9 cellular contexts compared by ENCODE assay signal in genomic region chr16:3306078-3306477, GRCh38. TPM values are rescaled to one million over a fixed set of nuclear protein-coding genes. Genes with fewer than 3 reads are reported as not detected.
DNase-seq lines count a peak whose midpoint lies in the region; ATAC-seq, FAIRE-seq and TF ChIP-seq lines count a peak whose summit lies in the region.
"Had no signal": no experiment of that assay in that cellular context is flagged by ENCODE, and none has a peak within 500 bp of the region (broad histone marks: within the 10 kb centered on the region; RNA-seq: fewer than 3 reads in every experiment).

No MANE protein-coding gene starts in this region.

- CTCF ChIA-PET in H1 (lab: Charles Lee; ENCODE audit: partially characterized antibody): interaction anchor here (0.8 to 1.3 kb wide), 2 partner anchors 39 to 47 kb away, joined by 3 to 4 read pairs; no protein-coding TSS in a partner anchor

- H4K20me1 ChIP-seq in BLaER1: no peaks in the 10 kb centered on the region
- no peaks in the 10 kb centered on the region for H4K20me1 ChIP-seq in H1 (replicated peaks in 1 of 2; ENCODE audit: control insufficient read depth in 1 of 2, insufficient read depth in 2 of 2, low read length in 2 of 2)

- DNase-seq in NT2/D1 (ENCODE audit: low read depth, low spot score): no peak
- DNase-seq in H1 (ENCODE audit: low read depth in 1 of 2, low spot score in 2 of 2): no peak
- no peak for DNase-seq in neural crest cell (ENCODE audit: low read depth, low spot score)
- no peak for DNase-seq in NCI-H510A (lab: John Stamatoyannopoulos, UW)
- no peak for DNase-seq in NAMALWA (ENCODE audit: low spot score)
- DNase-seq in DMS79 treated with DMSO at 0.1 percent for 48 hours (lab: John Stamatoyannopoulos, UW): no peak

- no peak overlapping the region for H3K23ac ChIP-seq in H1 (ENCODE audit: insufficient read length)

- H3K27me3 ChIP-seq in BLaER1: no peaks in the 10 kb centered on the region
- H3K27me3 ChIP-seq in NT2/D1 (ENCODE audit: insufficient read depth, insufficient read length): no peaks in the 10 kb centered on the region
- H3K27me3 ChIP-seq in H1 (replicated peaks in 1 of 4; ENCODE audit: control insufficient read depth in 3 of 4, extremely low read depth in 1 of 4, insufficient read depth in 3 of 4, low read length in 3 of 4): no peaks in the 10 kb centered on the region; a peak in 2 of 7 replicates

- peak overlapping the region; percentile 89 for H3K9ac ChIP-seq in BLaER1
- peak overlapping the region; percentile 96 for H3K9ac ChIP-seq in NT2/D1 (ENCODE audit: insufficient read length, low read depth)
- peak overlapping the region in 2 of 4 experiments; percentile 75; a peak in 2 of 7 replicates for H3K9ac ChIP-seq in H1 (replicated peaks in 1 of 4; ENCODE audit: extremely low read depth in 1 of 4, low read depth in 3 of 4, low read length in 3 of 4)

- H4K5ac ChIP-seq in H1 (ENCODE audit: insufficient read length, low read depth, low read length): no peak overlapping the region

- H3K9me3 ChIP-seq in BLaER1 (peaks cover 92% of the 10 kb centered on the region), NT2/D1 (ENCODE audit: insufficient read depth, low read length) (peaks cover 57% of the 10 kb centered on the region), H1 (ENCODE audit: insufficient read depth in 2 of 2, low read depth in 1 of 2, low read length in 1 of 2) (peaks cover 52 to 56% of the 10 kb centered on the region in 2 experiments)

- H3K23me2 ChIP-seq in H1 (ENCODE audit: low read depth, low read length): peaks cover 10% of the 10 kb centered on the region; the same call in 1 of the 2 replicates

- no peak overlapping the region for H2AFZ ChIP-seq in H1 (ENCODE audit: low read length)

- no peak for TF ChIP-seq POLR2A in H1 (IDR thresholded peaks at IDR 0.05; ENCODE audit: control extremely low read depth in 1 of 2, low read depth in 2 of 2, low read length in 2 of 2)

- no peak overlapping the region for H2BK15ac ChIP-seq in H1 (ENCODE audit: low read length)

- no peaks in the 10 kb centered on the region for H3K27me3 Mint-ChIP-seq in neural crest cell (ENCODE audit: low read depth)

- H3K4me2 ChIP-seq in BLaER1 (peak overlapping the region; percentile 89), H1 (ENCODE audit: insufficient read depth in 1 of 2, low read depth in 2 of 2, low read length in 2 of 2) (peak overlapping the region; percentile 62 to 69)

- H3K36me3 Mint-ChIP-seq in neural crest cell (ENCODE audit: low read depth): peaks cover 69% of the 10 kb centered on the region

- no peak overlapping the region for H2BK120ac ChIP-seq in H1 (replicated peaks; ENCODE audit: low read depth, low read length)

- no peak for TF ChIP-seq RAD21 in H1 (IDR thresholded peaks at IDR 0.05 in 1 of 2, conservative IDR thresholded peaks at IDR 0.05 in 1 of 2; ENCODE audit: low read depth in 2 of 2, low read length in 2 of 2)

- no peaks in the 10 kb centered on the region; the same call in 1 of the 2 replicates for H3K79me1 ChIP-seq in H1 (ENCODE audit: low read depth, low read length)

- H3K27ac ChIP-seq in BLaER1 (peak overlapping the region; percentile 94), H1 (ENCODE audit: low read depth, low read length) (no peak overlapping the region; the same call in 1 of the 2 replicates)

- peaks cover 71% of the 10 kb centered on the region for H3K36me3 ChIP-seq in BLaER1
- H3K36me3 ChIP-seq in NT2/D1 (ENCODE audit: insufficient read depth, insufficient read length, low read length): peaks cover 72% of the 10 kb centered on the region
- peaks cover 8 to 43% (median 28%) of the 10 kb centered on the region in 4 experiments; a peak in 7 of 8 replicates for H3K36me3 ChIP-seq in H1 (ENCODE audit: control insufficient read depth in 2 of 4, insufficient read depth in 4 of 4, low read length in 3 of 4)

- no peak overlapping the region for H3K56ac ChIP-seq in H1 (replicated peaks; ENCODE audit: insufficient read length, low read depth, low read length)

- H3K4me3 Mint-ChIP-seq in neural crest cell: peak overlapping the region; percentile 85

- no peak overlapping the region for H2BK12ac ChIP-seq in H1 (ENCODE audit: low read depth, low read length)

- H3K4me3 ChIP-seq in BLaER1 (peak overlapping the region; percentile 83), NT2/D1 (ENCODE audit: insufficient read length, low read depth) (peak overlapping the region; percentile 93), H1 (ENCODE audit: extremely low read depth in 1 of 4, insufficient read depth in 2 of 4, low read depth in 3 of 4, low read length in 4 of 4) (peak overlapping the region; percentile 64 to 83 (median 72))

- no peak overlapping the region for H2BK5ac ChIP-seq in H1 (ENCODE audit: low read depth, low read length)

- peaks cover 24% of the 10 kb centered on the region for H3K9me3 Mint-ChIP-seq in neural crest cell

- H3K18ac ChIP-seq in H1 (ENCODE audit: extremely low read depth, low read length): no peak overlapping the region

- peak overlapping the region; percentile 99; the same call in 1 of the 2 replicates for H4K8ac ChIP-seq in H1 (ENCODE audit: extremely low read depth, insufficient read depth, low read length)

- FAIRE-seq in H1 (lab: Jason Lieb, UNC): no peak
- FAIRE-seq: RCC 7860 had no signal

- no peak overlapping the region for H3K4ac ChIP-seq in H1 (replicated peaks; ENCODE audit: insufficient read length, low read depth, low read length)

- TF ChIP-seq EP300 in H1 (IDR thresholded peaks at IDR 0.05; ENCODE audit: borderline replicate concordance in 1 of 2, low read depth in 2 of 2, low read length in 2 of 2): no peak

- TF ChIP-seq CTCF in H1 (IDR thresholded peaks at IDR 0.05; ENCODE audit: control extremely low read depth in 1 of 3, insufficient read depth in 1 of 3, low read depth in 1 of 3, low read length in 3 of 3) (no peak), neural crest cell (conservative IDR thresholded peaks at IDR 0.05) (no peak)

- H3K14ac ChIP-seq in H1 (ENCODE audit: insufficient read length): no peak overlapping the region

- 85% methylated on average over 11 of the region's 11 CpGs; no CpG with 5 or more reads in 1 of the 2 experiments for WGBS in H1 (ENCODE audit: extremely low coverage in 1 of 2, insufficient coverage in 1 of 2, insufficient read length in 1 of 2, insufficient replicate concordance in 2 of 2, low coverage in 1 of 2, low lambda C conversion rate in 2 of 2, missing lambda C conversion rate in 1 of 2), 2 experiments

- peaks cover 14% of the 10 kb centered on the region for H3K4me1 ChIP-seq in BLaER1
- no peaks in the 10 kb centered on the region for H3K4me1 ChIP-seq in NT2/D1 (ENCODE audit: insufficient read depth, insufficient read length)
- peaks cover 2 to 5% (median 3%) of the 10 kb centered on the region in 4 experiments; a peak in 5 of 7 replicates for H3K4me1 ChIP-seq in H1 (replicated peaks in 1 of 4; ENCODE audit: control insufficient read depth in 3 of 4, insufficient read depth in 4 of 4, low read length in 3 of 4)

- no peak overlapping the region for H2AK5ac ChIP-seq in H1 (ENCODE audit: low read depth, low read length)

- peaks cover 9% of the 10 kb centered on the region for H3K4me1 Mint-ChIP-seq in neural crest cell

- H2BK20ac ChIP-seq in H1 (ENCODE audit: low read length): no peak overlapping the region

- no peak overlapping the region for H3K27ac Mint-ChIP-seq in neural crest cell (ENCODE audit: unreplicated experiment)

- H3K79me2 ChIP-seq in H1 (ENCODE audit: control insufficient read depth in 1 of 2, insufficient read depth in 2 of 2, low read length in 2 of 2): no peaks in the 10 kb centered on the region

- H4K91ac ChIP-seq in H1 (replicated peaks; ENCODE audit: insufficient read length, low read length): no peak overlapping the region

- no peak for ATAC-seq in HG02610 (IDR thresholded peaks at IDR 0.05; ENCODE audit: unreplicated experiment)

- POLR2A ChIA-PET in H1 (lab: Charles Lee; ENCODE audit: partially characterized antibody): interaction anchor here (0.8 to 4.3 kb wide), 8 partner anchors 9 to 200 kb away, joined by 3 to 64 read pairs (median 3); partner anchors contain the start of gene ZNF263

RNA-seq across cellular contexts. Expression of gene ZNF75A, which starts 0.8 kb away (rescaled TPM):
- total RNA-seq in H1 (2021; fragmentation: NEBNext Ultra II Directional; extraction: Animal tissue kit (Norgen Biotek cat#: 25700)): 27.3 and 30.0 TPM in 2 replicates
- polyA plus RNA-seq in H1 (2011; rRNA removed): 5.2 and 9.3 TPM in 2 replicates
- 16.3 TPM for polyA plus RNA-seq in H1 (2011; cell fraction: cytosol; rRNA removed)
- polyA plus RNA-seq in H1 (2011; cell fraction: nucleus; rRNA removed): 8.5 TPM
- polyA plus RNA-seq in H1 (2012, experiment 1 of 2): 21.2 to 33.7 TPM (median 23.9 TPM) in 4 replicates
- 4.4 TPM for polyA plus RNA-seq in H1 (2012, experiment 2 of 2)
- polyA plus RNA-seq in H1 (2013, experiment 1 of 2): 26.8 TPM
- 21.4 TPM for polyA plus RNA-seq in H1 (2013, experiment 2 of 2)
- polyA minus RNA-seq in H1 (2011; rRNA and poly(A)+ RNA removed): 17.4 and 18.1 TPM in 2 replicates
- polyA minus RNA-seq in H1 (2011; cell fraction: cytosol; rRNA and poly(A)+ RNA removed): 12.0 TPM
- 24.5 TPM for polyA minus RNA-seq in H1 (2011; cell fraction: nucleus; rRNA and poly(A)+ RNA removed)
- 43.8 and 48.9 TPM in 2 replicates for total RNA-seq in neural crest cell

RNA-seq across cellular contexts. Expression of gene TIGD7, which starts 0.8 kb away (rescaled TPM):
- total RNA-seq in H1 (2021; fragmentation: NEBNext Ultra II Directional; extraction: Animal tissue kit (Norgen Biotek cat#: 25700)): 7.0 and 8.9 TPM in 2 replicates
- 2.8 and 3.0 TPM in 2 replicates for polyA plus RNA-seq in H1 (2011; rRNA removed)
- 3.5 TPM for polyA plus RNA-seq in H1 (2011; cell fraction: cytosol; rRNA removed)
- 2.1 TPM for polyA plus RNA-seq in H1 (2011; cell fraction: nucleus; rRNA removed)
- 2.2 to 4.7 TPM (median 3.4 TPM) in 4 replicates for polyA plus RNA-seq in H1 (2012, experiment 1 of 2)
- polyA plus RNA-seq in H1 (2012, experiment 2 of 2): 0.55 TPM
- 7.0 TPM for polyA plus RNA-seq in H1 (2013, experiment 1 of 2)
- 6.6 TPM for polyA plus RNA-seq in H1 (2013, experiment 2 of 2)
- polyA minus RNA-seq in H1 (2011; rRNA and poly(A)+ RNA removed): 4.6 and 6.8 TPM in 2 replicates
- 4.6 TPM for polyA minus RNA-seq in H1 (2011; cell fraction: cytosol; rRNA and poly(A)+ RNA removed)
- polyA minus RNA-seq in H1 (2011; cell fraction: nucleus; rRNA and poly(A)+ RNA removed): 6.8 TPM
- 5.2 and 6.6 TPM in 2 replicates for total RNA-seq in neural crest cell

RNA-seq across cellular contexts. Expression of gene ZNF263, which starts 22.8 kb away (rescaled TPM):
- total RNA-seq in H1 (2021; fragmentation: NEBNext Ultra II Directional; extraction: Animal tissue kit (Norgen Biotek cat#: 25700)): 26.7 and 27.8 TPM in 2 replicates
- 9.2 and 20.7 TPM in 2 replicates for polyA plus RNA-seq in H1 (2011; rRNA removed)
- polyA plus RNA-seq in H1 (2011; cell fraction: cytosol; rRNA removed): 15.5 TPM
- polyA plus RNA-seq in H1 (2011; cell fraction: nucleus; rRNA removed): 29.4 TPM
- 26.2 to 32.3 TPM (median 28.0 TPM) in 4 replicates for polyA plus RNA-seq in H1 (2012, experiment 1 of 2)
- polyA plus RNA-seq in H1 (2012, experiment 2 of 2): 17.1 TPM
- 17.4 TPM for polyA plus RNA-seq in H1 (2013, experiment 1 of 2)
- polyA plus RNA-seq in H1 (2013, experiment 2 of 2): 17.0 TPM
- 14.9 and 19.2 TPM in 2 replicates for polyA minus RNA-seq in H1 (2011; rRNA and poly(A)+ RNA removed)
- polyA minus RNA-seq in H1 (2011; cell fraction: cytosol; rRNA and poly(A)+ RNA removed): 20.9 TPM
- 28.9 TPM for polyA minus RNA-seq in H1 (2011; cell fraction: nucleus; rRNA and poly(A)+ RNA removed)
- 32.7 and 34.0 TPM in 2 replicates for total RNA-seq in neural crest cell

RNA-seq across cellular contexts. Expression of gene OR2C1, which starts 49.6 kb away (rescaled TPM):
- total RNA-seq in H1 (2021; fragmentation: NEBNext Ultra II Directional; extraction: Animal tissue kit (Norgen Biotek cat#: 25700)): not detected in 2 replicates
- polyA plus RNA-seq in H1 (2011; rRNA removed): not detected in 2 replicates
- not detected for polyA plus RNA-seq in H1 (2011; cell fraction: cytosol; rRNA removed)
- polyA plus RNA-seq in H1 (2011; cell fraction: nucleus; rRNA removed): not detected
- polyA plus RNA-seq in H1 (2012, experiment 1 of 2): not detected in 4 replicates
- polyA plus RNA-seq in H1 (2012, experiment 2 of 2): not detected
- not detected for polyA plus RNA-seq in H1 (2013, experiment 1 of 2)
- polyA plus RNA-seq in H1 (2013, experiment 2 of 2): not detected
- polyA minus RNA-seq in H1 (2011; rRNA and poly(A)+ RNA removed): 0.32 TPM in 1 of 2 replicates, not detected in the other
- polyA minus RNA-seq in H1 (2011; cell fraction: cytosol; rRNA and poly(A)+ RNA removed): not detected
- polyA minus RNA-seq in H1 (2011; cell fraction: nucleus; rRNA and poly(A)+ RNA removed): not detected
- 0.16 TPM in 1 of 2 replicates, not detected in the other for total RNA-seq in neural crest cell

RNA-seq across cellular contexts. Expression of gene MEFV, which starts 49.6 kb away (rescaled TPM):
- not detected in 2 replicates for total RNA-seq in H1 (2021; fragmentation: NEBNext Ultra II Directional; extraction: Animal tissue kit (Norgen Biotek cat#: 25700))
- polyA plus RNA-seq in H1 (2011; rRNA removed): 0.02 and 0.03 TPM in 2 replicates
- polyA plus RNA-seq in H1 (2011; cell fraction: cytosol; rRNA removed): not detected
- polyA plus RNA-seq in H1 (2011; cell fraction: nucleus; rRNA removed): 0.03 TPM
- polyA plus RNA-seq in H1 (2012, experiment 1 of 2): not detected in 4 replicates
- polyA plus RNA-seq in H1 (2012, experiment 2 of 2): not detected
- polyA plus RNA-seq in H1 (2013, experiment 1 of 2): 0.04 TPM
- polyA plus RNA-seq in H1 (2013, experiment 2 of 2): 0.04 TPM
- 0.06 TPM in 1 of 2 replicates, not detected in the other for polyA minus RNA-seq in H1 (2011; rRNA and poly(A)+ RNA removed)
- polyA minus RNA-seq in H1 (2011; cell fraction: cytosol; rRNA and poly(A)+ RNA removed): not detected
- not detected for polyA minus RNA-seq in H1 (2011; cell fraction: nucleus; rRNA and poly(A)+ RNA removed)
- not detected in 2 replicates for total RNA-seq in neural crest cell
